In the genomic region with DNA sequence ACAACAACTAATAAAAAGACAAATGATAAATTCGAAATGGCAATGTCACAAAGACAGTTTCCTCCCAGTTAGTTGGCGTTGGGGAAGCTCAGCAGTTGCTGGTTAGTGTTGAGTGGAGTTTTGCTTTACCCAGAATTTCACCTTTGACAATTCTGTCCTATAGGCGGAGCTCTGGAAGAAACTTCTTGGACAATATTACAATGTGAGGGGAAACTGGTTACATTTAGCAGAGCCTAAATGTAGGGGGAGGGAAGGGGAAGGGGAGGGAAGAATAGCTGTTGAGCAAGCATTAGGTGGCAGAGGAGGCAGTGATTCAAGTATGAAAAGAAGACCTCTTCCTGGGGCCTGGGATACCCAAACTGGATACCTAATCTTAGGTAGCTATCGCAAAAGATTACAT, we compare ENCODE assay signal across 30 cellular contexts. TPM values are rescaled to one million over a fixed set of nuclear protein-coding genes. Genes with fewer than 3 reads are reported as not detected.
DNase-seq lines count a peak whose midpoint lies in the region; ATAC-seq, FAIRE-seq and TF ChIP-seq lines count a peak whose summit lies in the region.
"Had no signal": no experiment of that assay in that cellular context is flagged by ENCODE, and none has a peak within 500 bp of the region (broad histone marks: within the 10 kb centered on the region; RNA-seq: fewer than 3 reads in every experiment).

No MANE protein-coding gene starts in this region.

- H4K91ac ChIP-seq in H9 (ENCODE audit: insufficient read length, low read depth, low read length) (no peak overlapping the region), H1 (replicated peaks; ENCODE audit: insufficient read length, low read length) (no peak overlapping the region)

- H2AK5ac ChIP-seq in H9 (ENCODE audit: insufficient read length, low read length) = no peak overlapping the region
- no peak overlapping the region for H2AK5ac ChIP-seq in H1 (ENCODE audit: low read depth, low read length)

- H2BK20ac ChIP-seq in H9 (ENCODE audit: low read depth, low read length, poor library complexity, severe bottlenecking) (no peak overlapping the region), H1 (ENCODE audit: low read length) (no peak overlapping the region)

- H3K79me2 ChIP-seq in H9 (ENCODE audit: insufficient read depth, low read length) = no peaks in the 10 kb centered on the region
- no peaks in the 10 kb centered on the region for H3K79me2 ChIP-seq in H1 (ENCODE audit: control insufficient read depth in 1 of 2, insufficient read depth in 2 of 2, low read length in 2 of 2)

- H3K4me1 ChIP-seq in H9 (ENCODE audit: insufficient read depth, low read length) (no peaks in the 10 kb centered on the region), H1 (replicated peaks in 1 of 4; ENCODE audit: control insufficient read depth in 3 of 4, insufficient read depth in 4 of 4, low read length in 3 of 4) (no peaks in the 10 kb centered on the region)
- H3K4me1 ChIP-seq: stomach, thyroid gland had no signal

- H3K23me2 ChIP-seq in H9 (ENCODE audit: insufficient read length, low read depth, low read length, poor library complexity, severe bottlenecking) (no peaks in the 10 kb centered on the region), H1 (ENCODE audit: low read depth, low read length) (no peaks in the 10 kb centered on the region; the same call in 1 of the 2 replicates)

- H4K5ac ChIP-seq in H9 (ENCODE audit: insufficient read length, low read depth, low read length) (no peak overlapping the region), H1 (ENCODE audit: insufficient read length, low read depth, low read length) (no peak overlapping the region)

- POLR2A ChIA-PET in H1 (lab: Charles Lee; ENCODE audit: partially characterized antibody) (no interaction called here), RWPE1 (lab: Yijun Ruan, JAX; ENCODE audit: low non-redundant PET) (no interaction called here)

- H3K27ac ChIP-seq in 22Rv1 (0 out of 2 replicates have a peak overlapping the region, but pooled peaks have one; percentile 16), H9 (ENCODE audit: insufficient read length, low read depth, low read length) (no peak overlapping the region), H1 (ENCODE audit: low read depth, low read length) (no peak overlapping the region), RWPE1 (no peak overlapping the region)
- H3K27ac ChIP-seq: HL-60, stomach, thyroid gland, WERI-Rb-1 had no signal

- no peaks in the 10 kb centered on the region for H3K27me3 ChIP-seq in H9 (ENCODE audit: insufficient read depth, low read length)
- peaks cover 0 to 1% (median 0%) of the 10 kb centered on the region in 4 experiments; a peak in 1 of 7 replicates for H3K27me3 ChIP-seq in H1 (replicated peaks in 1 of 4; ENCODE audit: control insufficient read depth in 3 of 4, extremely low read depth in 1 of 4, insufficient read depth in 3 of 4, low read length in 3 of 4)
- H3K27me3 ChIP-seq: stomach, thyroid gland had no signal

- H2BK12ac ChIP-seq in H9 (ENCODE audit: insufficient read length, low read depth, low read length) = no peak overlapping the region
- no peak overlapping the region for H2BK12ac ChIP-seq in H1 (ENCODE audit: low read depth, low read length)

- peak; percentile 50 for FAIRE-seq in H1 (lab: Jason Lieb, UNC)
- FAIRE-seq: kidney had no signal

- no peak overlapping the region for H2BK120ac ChIP-seq in H9 (ENCODE audit: low read depth, low read length, poor library complexity, severe bottlenecking)
- H2BK120ac ChIP-seq in H1 (replicated peaks; ENCODE audit: low read depth, low read length) = no peak overlapping the region

- H4K8ac ChIP-seq in H9 (replicated peaks; ENCODE audit: insufficient read length, low read depth, low read length) (no peak overlapping the region), H1 (ENCODE audit: extremely low read depth, insufficient read depth, low read length) (no peak overlapping the region)

- peaks cover 2 to 21% (median 18%) of the 10 kb centered on the region in 3 experiments; a peak in 4 of 7 replicates for H3K36me3 Mint-ChIP-seq in H9 (ENCODE audit: insufficient read depth in 1 of 3, low read depth in 3 of 3)

- no peaks in the 10 kb centered on the region for H3K27me3 Mint-ChIP-seq in H9 (ENCODE audit: low read depth)
- H3K27me3 Mint-ChIP-seq: activated CD4-positive, alpha-beta T cell treated with anti-CD3 and anti-CD28 coated beads, Interleukin-2, amount 10 ng/mL, durations not matched to agents 7 days and 5 days; activated naive CD8-positive, alpha-beta T cell treated with anti-CD3 and anti-CD28 coated beads, Interleukin-2, amount 50 U/mL, for 24 hours; activated T-cell treated with anti-CD3 and anti-CD28 coated beads, Interleukin-2, amount 50 U/mL, for 24 hours; brain had no signal

- H3K9ac ChIP-seq in H9 (ENCODE audit: extremely low read depth, insufficient read length, low read length) (no peak overlapping the region), H1 (replicated peaks in 1 of 4; ENCODE audit: extremely low read depth in 1 of 4, low read depth in 3 of 4, low read length in 3 of 4) (no peak overlapping the region)

- H3K23ac ChIP-seq in H9 (ENCODE audit: insufficient read length, low read depth, low read length) (no peak overlapping the region), H1 (ENCODE audit: insufficient read length) (no peak overlapping the region)

- no peak for TF ChIP-seq EP300 in H1 (IDR thresholded peaks at IDR 0.05; ENCODE audit: borderline replicate concordance in 1 of 2, low read depth in 2 of 2, low read length in 2 of 2)

- no peak overlapping the region for H3T11ph ChIP-seq in H9 (ENCODE audit: low read length)

- H3K9me3 ChIP-seq in H9 (ENCODE audit: control insufficient read depth, low read depth, low read length) (no peaks in the 10 kb centered on the region), H1 (ENCODE audit: insufficient read depth in 2 of 2, low read depth in 1 of 2, low read length in 1 of 2) (no peaks in the 10 kb centered on the region)
- H3K9me3 ChIP-seq: stomach, thyroid gland had no signal

- no peak overlapping the region for H3K18ac ChIP-seq in H9 (ENCODE audit: insufficient read length, low read depth, low read length)
- no peak overlapping the region for H3K18ac ChIP-seq in H1 (ENCODE audit: extremely low read depth, low read length)

- TF ChIP-seq CTCF in 22Rv1 (IDR thresholded peaks at IDR 0.05) = peak; percentile 36
- TF ChIP-seq CTCF in H9 (conservative IDR thresholded peaks at IDR 0.05) = 0 out of 3 replicates have a peak, but pooled peaks have one; percentile 15
- peak in 1 of 3 experiments; percentile 9; a peak in 1 of 4 replicates for TF ChIP-seq CTCF in H1 (IDR thresholded peaks at IDR 0.05; ENCODE audit: control extremely low read depth in 1 of 3, insufficient read depth in 1 of 3, low read depth in 1 of 3, low read length in 3 of 3)
- TF ChIP-seq CTCF in RWPE1 (conservative IDR thresholded peaks at IDR 0.05; ENCODE audit: low read depth) = no peak

- H3K14ac ChIP-seq in H9 (ENCODE audit: insufficient read depth, low read length) (no peak overlapping the region), H1 (ENCODE audit: insufficient read length) (no peak overlapping the region)

- H3K36me3 ChIP-seq in H1 (ENCODE audit: control insufficient read depth in 2 of 4, insufficient read depth in 4 of 4, low read length in 3 of 4) = peaks cover 5 to 20% (median 15%) of the 10 kb centered on the region in 4 experiments; a peak in 7 of 8 replicates

- H3K56ac ChIP-seq in H9 (ENCODE audit: insufficient read length, low read depth, low read length) (no peak overlapping the region), H1 (replicated peaks; ENCODE audit: insufficient read length, low read depth, low read length) (no peak overlapping the region)

- no peak for DNase-seq in H9
- DNase-seq in OCI-M1 (lab: John Stamatoyannopoulos, UW) = peak; percentile 37
- no peak for DNase-seq in H1 (ENCODE audit: low read depth in 1 of 2, low spot score in 2 of 2)
- no peak for DNase-seq in SK-N-DZ (ENCODE audit: low spot score)
- DNase-seq in RWPE1 (ENCODE audit: low spot score) = no peak
- no peak for DNase-seq in NCI-H446 treated with DMSO at 0.1 percent for 48 hours (lab: John Stamatoyannopoulos, UW)
- DNase-seq: activated CD4-positive, alpha-beta T cell treated with anti-CD3 and anti-CD28 coated beads, Interleukin-2, amount 10 ng/mL, durations not matched to agents 7 days and 5 days; activated gamma-delta T cell treated with Interleukin-2 at 50 U/mL for 16 hours; activated naive CD8-positive, alpha-beta T cell treated with anti-CD3 and anti-CD28 coated beads, Interleukin-2, amount 50 U/mL, for 24 hours; activated T-cell treated with anti-CD3 and anti-CD28 coated beads, Interleukin-2, amount 50 U/mL, for 24 hours; cerebellar nuclear complex; DMS79 treated with DMSO at 0.1 percent for 48 hours; head of caudate nucleus; HFFc6; IMR-90; kidney; natural killer cell; NCI-H1048; NCI-H1694; NCI-H526; stimulated activated CD4-positive, alpha-beta T cell treated with anti-CD3 and anti-CD28 coated beads, Interleukin-2, amount 100 ng/mL, for 24 hours; stomach; thyroid gland; WERI-Rb-1 had no signal

- no peaks in the 10 kb centered on the region for H3K79me1 ChIP-seq in H9 (ENCODE audit: insufficient read depth, low read depth, low read length, poor library complexity, severe bottlenecking)
- H3K79me1 ChIP-seq in H1 (ENCODE audit: low read depth, low read length) = no peaks in the 10 kb centered on the region

- no peak for ATAC-seq in HG02571 (IDR thresholded peaks at IDR 0.05; ENCODE audit: unreplicated experiment)
- ATAC-seq: activated naive CD8-positive, alpha-beta T cell treated with anti-CD3 and anti-CD28 coated beads, Interleukin-2, amount 50 U/mL, for 24 hours; natural killer cell had no signal

- H3K9me3 Mint-ChIP-seq in H9 = no peaks in the 10 kb centered on the region
- H3K9me3 Mint-ChIP-seq: activated CD4-positive, alpha-beta T cell treated with anti-CD3 and anti-CD28 coated beads, Interleukin-2, amount 10 ng/mL, durations not matched to agents 7 days and 5 days; activated naive CD8-positive, alpha-beta T cell treated with anti-CD3 and anti-CD28 coated beads, Interleukin-2, amount 50 U/mL, for 24 hours; activated T-cell treated with anti-CD3 and anti-CD28 coated beads, Interleukin-2, amount 50 U/mL, for 24 hours; brain; HFFc6; natural killer cell; T-helper 2 cell treated with Interferon-gamma antibody and Interleukin-4, amounts not matched to agents 5 μg/mL and 100 μg/mL, for 36 hours had no signal

- no peak overlapping the region for H2BK5ac ChIP-seq in H9 (ENCODE audit: insufficient read length, low read length)
- no peak overlapping the region for H2BK5ac ChIP-seq in H1 (ENCODE audit: low read depth, low read length)

- no peak overlapping the region for H2AFZ ChIP-seq in H9 (ENCODE audit: low read length)
- no peak overlapping the region for H2AFZ ChIP-seq in H1 (ENCODE audit: low read length)

- no peak overlapping the region for H3K27ac Mint-ChIP-seq in H9
- H3K27ac Mint-ChIP-seq: activated CD4-positive, alpha-beta T cell treated with anti-CD3 and anti-CD28 coated beads, Interleukin-2, amount 10 ng/mL, durations not matched to agents 7 days and 5 days; activated naive CD8-positive, alpha-beta T cell treated with anti-CD3 and anti-CD28 coated beads, Interleukin-2, amount 50 U/mL, for 24 hours; activated T-cell treated with anti-CD3 and anti-CD28 coated beads, Interleukin-2, amount 50 U/mL, for 24 hours; brain; HFFc6; natural killer cell; T-helper 2 cell treated with Interferon-gamma antibody and Interleukin-4, amounts not matched to agents 5 μg/mL and 100 μg/mL, for 36 hours had no signal

- CTCF ChIA-PET in H1 (lab: Charles Lee; ENCODE audit: partially characterized antibody) = interaction anchor here (0.7 to 2.4 kb wide), 10 partner anchors 11 to 746 kb away, joined by 3 to 10 read pairs (median 3); no protein-coding TSS in a partner anchor
- CTCF ChIA-PET in RWPE1 (lab: Yijun Ruan, JAX) = interaction anchor here (0.6 to 0.9 kb wide), 2 partner anchors 41 to 118 kb away, joined by 3 to 5 read pairs; no protein-coding TSS in a partner anchor

- no peak overlapping the region for H3K4me3 Mint-ChIP-seq in H9
- H3K4me3 Mint-ChIP-seq: activated CD4-positive, alpha-beta T cell treated with anti-CD3 and anti-CD28 coated beads, Interleukin-2, amount 10 ng/mL, durations not matched to agents 7 days and 5 days; activated naive CD8-positive, alpha-beta T cell treated with anti-CD3 and anti-CD28 coated beads, Interleukin-2, amount 50 U/mL, for 24 hours; activated T-cell treated with anti-CD3 and anti-CD28 coated beads, Interleukin-2, amount 50 U/mL, for 24 hours; brain; HFFc6; natural killer cell; T-helper 2 cell treated with Interferon-gamma antibody and Interleukin-4, amounts not matched to agents 5 μg/mL and 100 μg/mL, for 36 hours had no signal

- peaks cover 8 to 13% of the 10 kb centered on the region in 2 experiments for H3K4me1 Mint-ChIP-seq in H9
- H3K4me1 Mint-ChIP-seq: activated CD4-positive, alpha-beta T cell treated with anti-CD3 and anti-CD28 coated beads, Interleukin-2, amount 10 ng/mL, durations not matched to agents 7 days and 5 days; activated naive CD8-positive, alpha-beta T cell treated with anti-CD3 and anti-CD28 coated beads, Interleukin-2, amount 50 U/mL, for 24 hours; brain; natural killer cell had no signal

- no peak overlapping the region for H2BK15ac ChIP-seq in H9 (ENCODE audit: low read depth, low read length)
- no peak overlapping the region for H2BK15ac ChIP-seq in H1 (ENCODE audit: low read length)

- no peaks in the 10 kb centered on the region for H4K20me1 ChIP-seq in H9 (ENCODE audit: control insufficient read depth, insufficient read depth, insufficient read length)
- H4K20me1 ChIP-seq in H1 (replicated peaks in 1 of 2; ENCODE audit: control insufficient read depth in 1 of 2, insufficient read depth in 2 of 2, low read length in 2 of 2) = no peaks in the 10 kb centered on the region

- no peak for TF ChIP-seq POLR2A in H1 (IDR thresholded peaks at IDR 0.05; ENCODE audit: control extremely low read depth in 1 of 2, low read depth in 2 of 2, low read length in 2 of 2)

- no peak; a peak in 1 of 4 replicates for TF ChIP-seq RAD21 in H1 (IDR thresholded peaks at IDR 0.05 in 1 of 2, conservative IDR thresholded peaks at IDR 0.05 in 1 of 2; ENCODE audit: low read depth in 2 of 2, low read length in 2 of 2)

- H3K4me3 ChIP-seq in H1 (ENCODE audit: extremely low read depth in 1 of 4, insufficient read depth in 2 of 4, low read depth in 3 of 4, low read length in 4 of 4) = no peak overlapping the region
- H3K4me3 ChIP-seq: stomach, thyroid gland had no signal

- H3K4me2 ChIP-seq in H9 (ENCODE audit: insufficient read depth, insufficient read length, low read length) = no peak overlapping the region
- H3K4me2 ChIP-seq in H1 (ENCODE audit: insufficient read depth in 1 of 2, low read depth in 2 of 2, low read length in 2 of 2) = no peak overlapping the region

- H3K4ac ChIP-seq in H9 (ENCODE audit: low read depth, low read length) = no peak overlapping the region
- H3K4ac ChIP-seq in H1 (replicated peaks; ENCODE audit: insufficient read length, low read depth, low read length) = no peak overlapping the region

- WGBS in H9 (ENCODE audit: extremely low coverage, insufficient read length, low lambda C conversion rate) = no CpG with 5 or more reads among the region's 4 CpGs
- 84% methylated on average over 4 of the region's 4 CpGs; no CpG with 5 or more reads in 1 of the 2 experiments for WGBS in H1 (ENCODE audit: extremely low coverage in 1 of 2, insufficient coverage in 1 of 2, insufficient read length in 1 of 2, insufficient replicate concordance in 2 of 2, low coverage in 1 of 2, low lambda C conversion rate in 2 of 2, missing lambda C conversion rate in 1 of 2), 2 experiments

RNA-seq across cellular contexts. Expression of gene BDKRB1, which starts 51.4 kb away (rescaled TPM):
- not detected in 2 replicates for total RNA-seq in H9 (2021)
- total RNA-seq in H1 (2021; fragmentation: NEBNext Ultra II Directional; extraction: Animal tissue kit (Norgen Biotek cat#: 25700)) = not detected in 2 replicates
- polyA plus RNA-seq in H1 (2011; rRNA removed) = 0.17 and 0.27 TPM in 2 replicates
- polyA plus RNA-seq in H1 (2011; cell fraction: cytosol; rRNA removed) = 0.06 TPM
- polyA plus RNA-seq in H1 (2011; cell fraction: nucleus; rRNA removed) = 0.34 TPM
- polyA plus RNA-seq in H1 (2012, experiment 1 of 2) = 0.15 TPM in 1 of 4 replicates, not detected in the others
- not detected for polyA plus RNA-seq in H1 (2012, experiment 2 of 2)
- polyA plus RNA-seq in H1 (2013, experiment 1 of 2) = 0.08 TPM
- polyA plus RNA-seq in H1 (2013, experiment 2 of 2) = 0.15 TPM
- not detected in 2 replicates for polyA minus RNA-seq in H1 (2011; rRNA and poly(A)+ RNA removed)
- polyA minus RNA-seq in H1 (2011; cell fraction: cytosol; rRNA and poly(A)+ RNA removed) = 1.1 TPM
- polyA minus RNA-seq in H1 (2011; cell fraction: nucleus; rRNA and poly(A)+ RNA removed) = not detected
- not detected in 2 replicates for polyA plus RNA-seq in SK-N-DZ (2014; cell fraction: cytosol; rRNA removed)
- polyA plus RNA-seq in SK-N-DZ (2014; cell fraction: nucleus; rRNA removed) = not detected in 2 replicates
- total RNA-seq: activated CD4-positive, alpha-beta T cell treated with anti-CD3 and anti-CD28 coated beads, Interleukin-2, amount 10 ng/mL, durations not matched to agents 7 days and 5 days; endothelial cell of umbilical vein; natural killer cell had no signal
- polyA plus RNA-seq: endothelial cell of umbilical vein had no signal

RNA-seq across cellular contexts. Expression of gene ATG2B, which starts 55.7 kb away (rescaled TPM):
- 10.9 and 12.6 TPM in 2 replicates for total RNA-seq in H9 (2021)
- total RNA-seq in H1 (2021; fragmentation: NEBNext Ultra II Directional; extraction: Animal tissue kit (Norgen Biotek cat#: 25700)) = 14.2 and 14.4 TPM in 2 replicates
- 3.8 and 4.6 TPM in 2 replicates for polyA plus RNA-seq in H1 (2011; rRNA removed)
- 6.4 TPM for polyA plus RNA-seq in H1 (2011; cell fraction: cytosol; rRNA removed)
- polyA plus RNA-seq in H1 (2011; cell fraction: nucleus; rRNA removed) = 19.3 TPM
- 4.9 to 9.6 TPM (median 6.2 TPM) in 4 replicates for polyA plus RNA-seq in H1 (2012, experiment 1 of 2)
- 0.18 TPM for polyA plus RNA-seq in H1 (2012, experiment 2 of 2)
- polyA plus RNA-seq in H1 (2013, experiment 1 of 2) = 5.6 TPM
- polyA plus RNA-seq in H1 (2013, experiment 2 of 2) = 4.8 TPM
- polyA minus RNA-seq in H1 (2011; rRNA and poly(A)+ RNA removed) = 22.5 and 32.8 TPM in 2 replicates
- 13.7 TPM for polyA minus RNA-seq in H1 (2011; cell fraction: cytosol; rRNA and poly(A)+ RNA removed)
- polyA minus RNA-seq in H1 (2011; cell fraction: nucleus; rRNA and poly(A)+ RNA removed) = 37.8 TPM
- polyA plus RNA-seq in SK-N-DZ (2014; cell fraction: cytosol; rRNA removed) = 2.7 and 4.0 TPM in 2 replicates
- polyA plus RNA-seq in SK-N-DZ (2014; cell fraction: nucleus; rRNA removed) = 8.0 and 10.2 TPM in 2 replicates

RNA-seq across cellular contexts. Expression of gene GSKIP, which starts 55.9 kb away (rescaled TPM):
- 28.6 and 34.0 TPM in 2 replicates for total RNA-seq in H9 (2021)
- 32.8 and 37.1 TPM in 2 replicates for total RNA-seq in H1 (2021; fragmentation: NEBNext Ultra II Directional; extraction: Animal tissue kit (Norgen Biotek cat#: 25700))
- 9.5 and 20.3 TPM in 2 replicates for polyA plus RNA-seq in H1 (2011; rRNA removed)
- polyA plus RNA-seq in H1 (2011; cell fraction: cytosol; rRNA removed) = 21.0 TPM
- 3.7 TPM for polyA plus RNA-seq in H1 (2011; cell fraction: nucleus; rRNA removed)
- 24.2 to 36.1 TPM (median 31.8 TPM) in 4 replicates for polyA plus RNA-seq in H1 (2012, experiment 1 of 2)
- polyA plus RNA-seq in H1 (2012, experiment 2 of 2) = 3.5 TPM
- 20.6 TPM for polyA plus RNA-seq in H1 (2013, experiment 1 of 2)
- polyA plus RNA-seq in H1 (2013, experiment 2 of 2) = 21.4 TPM
- 28.1 and 35.5 TPM in 2 replicates for polyA minus RNA-seq in H1 (2011; rRNA and poly(A)+ RNA removed)
- polyA minus RNA-seq in H1 (2011; cell fraction: cytosol; rRNA and poly(A)+ RNA removed) = 10.4 TPM
- polyA minus RNA-seq in H1 (2011; cell fraction: nucleus; rRNA and poly(A)+ RNA removed) = 9.7 TPM
- polyA plus RNA-seq in SK-N-DZ (2014; cell fraction: cytosol; rRNA removed) = 12.1 and 14.3 TPM in 2 replicates
- 8.2 and 12.7 TPM in 2 replicates for polyA plus RNA-seq in SK-N-DZ (2014; cell fraction: nucleus; rRNA removed)
